Comparison of ENCODE assay signal across 15 cellular contexts in genomic region chr16:72426416-72426815, GRCh38.
"Had no signal": no experiment of that assay in that cellular context is flagged by ENCODE, and none has a peak within 500 bp of the region (broad histone marks: within the 10 kb centered on the region; RNA-seq: fewer than 3 reads in every experiment).

No MANE protein-coding gene starts in this region.

- H3K9me3 ChIP-seq: pancreas had no signal

- DNase-seq: activated CD4-positive, alpha-beta memory T cell treated with anti-CD3 and anti-CD28 coated beads, Interleukin-2, amount 10 ng/mL, durations not matched to agents 7 days and 5 days; activated CD4-positive, alpha-beta T cell treated with anti-CD3 and anti-CD28 coated beads for 36 hours; activated effector memory CD4-positive, alpha-beta T cell treated with anti-CD3 and anti-CD28 coated beads, Interleukin-2, amount 50 U/mL, for 16 hours; activated T-cell treated with anti-CD3 and anti-CD28 coated beads, Interleukin-2, amount 50 U/mL, for 4 hours; adrenal gland; dermis blood vessel endothelial cell; endodermal cell; heart right ventricle; islet precursor cell; left ventricle myocardium inferior; naive thymus-derived CD8-positive, alpha-beta T cell; pancreas; stimulated activated CD4-positive, alpha-beta T cell treated with anti-CD3 and anti-CD28 coated beads, Interleukin-1b, Interleukin-23, amount 100 ng/mL, for 48 hours; T-helper 2 cell; tibial artery had no signal

- H3K27me3 ChIP-seq: adrenal gland, heart right ventricle, pancreas, tibial artery had no signal

- H3K36me3 ChIP-seq: adrenal gland, heart right ventricle, left ventricle myocardium inferior, pancreas, tibial artery had no signal

- H3K4me3 ChIP-seq: adrenal gland, heart right ventricle, left ventricle myocardium inferior, pancreas, tibial artery had no signal

- H3K27ac ChIP-seq: adrenal gland, heart right ventricle, left ventricle myocardium inferior, pancreas, tibial artery had no signal
